8 cellular contexts compared by ENCODE assay signal in genomic region chr2:40401896-40402295, GRCh38. TPM values are rescaled to one million over a fixed set of nuclear protein-coding genes. Genes with fewer than 3 reads are reported as not detected.
A peak's percentile ranks its signal among the peaks of the same experiment; 100 is the strongest.
DNase-seq lines count a peak whose midpoint lies in the region; TF ChIP-seq lines count a peak whose summit lies in the region.
"Had no signal": no experiment of that assay in that cellular context is flagged by ENCODE, and none has a peak within 500 bp of the region (broad histone marks: within the 10 kb centered on the region; RNA-seq: fewer than 3 reads in every experiment).

No MANE protein-coding gene starts in this region.

- no peak for TF ChIP-seq POLR2A in NB4 (IDR thresholded peaks at IDR 0.05; ENCODE audit: extremely low read depth, insufficient read length)

- peak overlapping the region; percentile 24 for H2BK12ac ChIP-seq in trophoblast cell (ENCODE audit: low read length)

- H2AK5ac ChIP-seq in trophoblast cell (ENCODE audit: low read length) = no peak overlapping the region

- H3K27ac ChIP-seq in trophoblast cell (ENCODE audit: low read depth, low read length) = peak overlapping the region; percentile 44

- no peak overlapping the region for H3K23ac ChIP-seq in trophoblast cell (ENCODE audit: low read length)

- peaks cover 25% of the 10 kb centered on the region for H3K79me1 ChIP-seq in trophoblast cell (ENCODE audit: low read length)

- H3K18ac ChIP-seq in trophoblast cell (ENCODE audit: low read length) = no peak overlapping the region

- no peak overlapping the region for H4K91ac ChIP-seq in trophoblast cell (ENCODE audit: low read depth, low read length)

- no peak overlapping the region for H3K9ac ChIP-seq in trophoblast cell (ENCODE audit: low read length)

- TF ChIP-seq CTCF in GM12865 (IDR thresholded peaks at IDR 0.05; ENCODE audit: insufficient read depth, low read depth, low read length, missing control alignments) (no peak), NB4 (IDR thresholded peaks at IDR 0.05; ENCODE audit: low read depth, low read length) (no peak)

- peak; percentile 7 for DNase-seq in GM12865 (ENCODE audit: low read depth)
- peak; percentile 82 for DNase-seq in NB4 (ENCODE audit: low read depth)
- DNase-seq in cerebellar cortex (ENCODE audit: low spot score) = peak; percentile 48
- peak; percentile 84 to 88 for DNase-seq in trophoblast cell
- no peak for DNase-seq in midbrain (lab: John Stamatoyannopoulos, UW)
- no peak for DNase-seq in GDM1 (lab: John Stamatoyannopoulos, UW)
- DNase-seq in ecto neural progenitor cell (ENCODE audit: low spot score) = no peak
- DNase-seq: central memory CD4-positive, alpha-beta T cell had no signal

- no peaks in the 10 kb centered on the region for H3K27me3 ChIP-seq in trophoblast cell (ENCODE audit: insufficient read depth, low read length)

- H3K79me2 ChIP-seq in trophoblast cell (ENCODE audit: control insufficient read depth, insufficient read depth, low read length, poor library complexity) = no peaks in the 10 kb centered on the region

- no peak overlapping the region for H3K14ac ChIP-seq in trophoblast cell (ENCODE audit: low read length)

- no CpG with 5 or more reads among the region's 3 CpGs for WGBS in trophoblast cell (ENCODE audit: extremely low coverage, insufficient coverage, insufficient read length)

- no peak overlapping the region for H4K12ac ChIP-seq in trophoblast cell (ENCODE audit: low read depth, low read length)

- H3K4me3 ChIP-seq in GM12865 (ENCODE audit: low read depth, low read length) (no peak overlapping the region), NB4 (ENCODE audit: low read depth, low read length) (no peak overlapping the region), trophoblast cell (ENCODE audit: low read depth, low read length) (no peak overlapping the region)

- no peak overlapping the region for H4K8ac ChIP-seq in trophoblast cell (ENCODE audit: low read depth, low read length)

- H3K4me1 ChIP-seq in trophoblast cell (ENCODE audit: control insufficient read depth in 1 of 2, insufficient read depth in 2 of 2, low read length in 2 of 2) = peaks cover 10 to 19% of the 10 kb centered on the region in 2 experiments

- H3K36me3 ChIP-seq in trophoblast cell (ENCODE audit: control insufficient read depth in 1 of 2, insufficient read depth in 2 of 2, low read length in 2 of 2) = no peaks in the 10 kb centered on the region

- no peak overlapping the region for H3K4me2 ChIP-seq in trophoblast cell (ENCODE audit: low read length)

- no peak overlapping the region for H2BK120ac ChIP-seq in trophoblast cell (ENCODE audit: insufficient read depth, low read length, poor library complexity)

- H3K9me3 ChIP-seq in trophoblast cell (ENCODE audit: insufficient read depth, low read depth, low read length) = no peaks in the 10 kb centered on the region

- no peak overlapping the region for H2AFZ ChIP-seq in trophoblast cell (ENCODE audit: insufficient read depth, low read length, poor library complexity)

- H3K4ac ChIP-seq in trophoblast cell (ENCODE audit: low read depth, low read length) = no peak overlapping the region

- peak overlapping the region; percentile 72 for H2BK5ac ChIP-seq in trophoblast cell (ENCODE audit: low read depth, low read length, poor library complexity)

RNA-seq across cellular contexts. Expression of gene SLC8A1, which starts 50.0 kb away (rescaled TPM):
- polyA plus RNA-seq in trophoblast cell (2013) = 13.3 and 13.7 TPM in 2 replicates

Comparison
In these comparisons a context has a peak if more than half of its experiments do, and no peak if none do; other contexts are left out.
1. DNase-seq: peak in GM12865 (single experiment), NB4 (single experiment), cerebellar cortex (single experiment) and trophoblast cell (2 of 2); none in midbrain (single experiment), GDM1 (single experiment) and ecto neural progenitor cell (single experiment).